ENCODE assay signal across 2 cellular contexts in the genomic region with DNA sequence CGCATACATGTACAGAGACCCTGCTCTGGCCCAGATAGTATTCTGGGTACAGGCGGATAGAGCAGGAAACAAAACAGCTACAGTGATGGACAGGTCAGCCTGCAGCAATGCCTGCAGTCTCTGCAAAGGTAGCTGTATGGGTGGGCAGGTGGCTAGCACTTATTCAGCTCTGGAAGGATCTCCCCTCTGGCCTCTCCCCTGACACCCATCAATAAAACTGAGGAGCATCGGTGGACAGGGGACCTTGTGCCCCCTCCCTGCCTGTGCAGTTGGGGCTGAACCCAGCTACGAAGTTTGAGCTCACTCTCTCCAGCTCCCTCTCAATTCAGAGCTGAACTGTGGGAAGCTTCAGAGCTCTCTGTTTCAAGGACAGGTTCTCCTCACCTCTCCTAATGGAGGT.
TF ChIP-seq lines count a peak whose summit lies in the region.

No MANE protein-coding gene starts in this region.

TF ChIP-seq in SK-N-SH, 30 proteins besides CTCF, POLR2A, EP300 and RAD21:
- TF ChIP-seq RFX5 (IDR thresholded peaks at IDR 0.05; ENCODE audit: low read length) (no peak), NRF1 (IDR thresholded peaks at IDR 0.05; ENCODE audit: low read depth, low read length) (no peak), GABPA (IDR thresholded peaks at IDR 0.05; ENCODE audit: low read depth) (no peak), SIN3A (IDR thresholded peaks at IDR 0.05; ENCODE audit: borderline replicate concordance, low read depth, low read length) (no peak), RXRA (IDR thresholded peaks at IDR 0.05; ENCODE audit: borderline replicate concordance, low read depth) (no peak), MXI1 (IDR thresholded peaks at IDR 0.05; ENCODE audit: low read depth, low read length) (no peak), FOXJ3 (CRISPR knock-in tag; IDR thresholded peaks at IDR 0.05) (no peak), TEAD4 (IDR thresholded peaks at IDR 0.05; ENCODE audit: borderline replicate concordance, insufficient read depth) (no peak), RCOR1 (IDR thresholded peaks at IDR 0.05; ENCODE audit: low read length) (no peak), ELF1 (IDR thresholded peaks at IDR 0.05) (no peak), YY1 (IDR thresholded peaks at IDR 0.05; ENCODE audit: low read depth) (no peak)
- TF ChIP-seq, protein P1, sequence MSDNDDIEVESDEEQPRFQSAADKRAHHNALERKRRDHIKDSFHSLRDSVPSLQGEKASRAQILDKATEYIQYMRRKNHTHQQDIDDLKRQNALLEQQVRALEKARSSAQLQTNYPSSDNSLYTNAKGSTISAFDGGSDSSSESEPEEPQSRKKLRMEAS (IDR thresholded peaks at IDR 0.05; ENCODE audit: low read depth): no peak

TF ChIP-seq in HepG2, 621 proteins besides CTCF, POLR2A, EP300 and RAD21:
- no peak for TF ChIP-seq ZNF503 (CRISPR knock-in tag; IDR thresholded peaks at IDR 0.05)
- TF ChIP-seq ZNF547 (CRISPR knock-in tag; IDR thresholded peaks at IDR 0.05): no peak
- no peak for TF ChIP-seq NONO (IDR thresholded peaks at IDR 0.05)
- TF ChIP-seq NONO (CRISPR knock-in tag; conservative IDR thresholded peaks at IDR 0.05): no peak
- no peak for TF ChIP-seq HMG20A (CRISPR knock-in tag; IDR thresholded peaks at IDR 0.05; ENCODE audit: borderline replicate concordance)
- no peak for TF ChIP-seq ZMYM4 (CRISPR knock-in tag; IDR thresholded peaks at IDR 0.05)
- TF ChIP-seq KDM5B (CRISPR knock-in tag; IDR thresholded peaks at IDR 0.05; ENCODE audit: borderline replicate concordance): no peak
- TF ChIP-seq, protein P2, sequence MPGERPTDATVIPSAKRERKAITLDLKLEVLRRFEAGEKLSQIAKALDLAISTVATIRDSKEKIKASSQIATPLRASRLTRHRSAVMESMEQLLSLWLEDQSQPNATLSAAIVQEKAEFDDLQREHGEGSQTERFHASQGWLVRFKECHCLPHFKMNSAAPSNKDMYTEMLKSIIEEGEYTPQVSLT (CRISPR knock-in tag; IDR thresholded peaks at IDR 0.05; ENCODE audit: borderline replicate concordance, low read depth): no peak
